Comparison of ENCODE assay signal across 22 cellular contexts in the genomic region with DNA sequence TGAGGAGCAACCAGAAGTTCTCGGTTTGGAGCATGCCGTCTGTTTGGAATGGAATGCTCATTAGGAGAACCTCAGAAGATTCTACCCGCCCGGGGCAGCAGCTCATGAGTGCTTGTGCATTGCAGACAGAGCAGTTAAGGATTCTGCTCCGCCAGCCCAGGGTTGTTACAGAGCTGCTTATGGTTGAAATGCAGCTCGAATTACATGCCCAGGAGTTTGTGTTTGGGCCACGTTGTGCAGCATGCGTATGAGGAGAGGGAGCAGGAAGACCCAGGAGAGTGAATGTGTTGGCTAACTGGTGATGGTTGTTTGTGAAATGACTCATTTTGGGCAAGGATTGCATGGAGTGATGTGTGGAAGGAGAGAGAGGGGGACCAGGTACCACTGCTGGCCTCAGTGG. TPM values are rescaled to one million over a fixed set of nuclear protein-coding genes. Genes with fewer than 3 reads are reported as not detected.
"Had no signal": no experiment of that assay in that cellular context is flagged by ENCODE, and none has a peak within 500 bp of the region (broad histone marks: within the 10 kb centered on the region; RNA-seq: fewer than 3 reads in every experiment).

No MANE protein-coding gene starts in this region.

- H3K27me3 ChIP-seq: right atrium auricular region, sigmoid colon, suprapubic skin, thyroid gland had no signal

- H3K4me3 ChIP-seq: coronary artery, esophagus squamous epithelium, gastroesophageal sphincter, left ventricle myocardium inferior, lung, right atrium auricular region, sigmoid colon, skin epidermis, suprapubic skin, thyroid gland had no signal

- ATAC-seq: gastroesophageal sphincter had no signal

- H3K9me3 ChIP-seq: esophagus squamous epithelium, gastroesophageal sphincter, left ventricle myocardium inferior, neutrophil, right atrium auricular region, sigmoid colon, suprapubic skin, thyroid gland had no signal

- H3K9me3 Mint-ChIP-seq: naive B cell, nephron, type B pancreatic cell had no signal

- H3K27ac ChIP-seq: coronary artery, epithelial cell of prostate, esophagus squamous epithelium, gastroesophageal sphincter, left ventricle myocardium inferior, neutrophil, right atrium auricular region, sigmoid colon, skin epidermis, suprapubic skin, thyroid gland had no signal

- H3K4me3 Mint-ChIP-seq: naive B cell, nephron, type B pancreatic cell had no signal

- DNase-seq: effector CD4-positive, alpha-beta T cell; esophagus squamous epithelium; foreskin fibroblast; glutamatergic neuron; left ventricle myocardium inferior; mesenchymal stem cell; naive B cell; sigmoid colon; stimulated activated naive CD4-positive, alpha-beta T cell treated with Interleukin-2 at 50 U/mL for 16 hours; thyroid gland had no signal

- H3K36me3 Mint-ChIP-seq: naive B cell, type B pancreatic cell had no signal

- H3K27ac Mint-ChIP-seq: nephron, type B pancreatic cell had no signal

- H3K4me1 Mint-ChIP-seq: naive B cell had no signal

- H3K36me3 ChIP-seq: esophagus squamous epithelium, gastroesophageal sphincter, left ventricle myocardium inferior, neutrophil, right atrium auricular region, sigmoid colon, suprapubic skin, thyroid gland had no signal

RNA-seq across cellular contexts. Expression of a gene that starts 9.0 kb away (rescaled TPM):
- total RNA-seq: osteocyte had no signal
- polyA plus RNA-seq: keratinocyte had no signal
